ENCODE assay signal across 15 cellular contexts in genomic region chr6:51813904-51814303, GRCh38.
DNase-seq lines count a peak whose midpoint lies in the region; ATAC-seq and TF ChIP-seq lines count a peak whose summit lies in the region.
"Had no signal": no experiment of that assay in that cellular context is flagged by ENCODE, and none has a peak within 500 bp of the region (broad histone marks: within the 10 kb centered on the region; RNA-seq: fewer than 3 reads in every experiment).

No MANE protein-coding gene starts in this region.

- H3F3A ChIP-seq in neural progenitor cell (ENCODE audit: low read depth): no peaks in the 10 kb centered on the region

- H3K27ac Mint-ChIP-seq in H9 (peak overlapping the region in 2 of 3 experiments; percentile 77 to 88; a peak in 4 of 7 replicates), neural progenitor cell (no peak overlapping the region)
- H3K27ac Mint-ChIP-seq: CD8-positive, alpha-beta T cell had no signal

- peaks cover 11% of the 10 kb centered on the region for H3K27me3 Mint-ChIP-seq in H9 (ENCODE audit: low read depth)
- H3K27me3 Mint-ChIP-seq in neural progenitor cell (ENCODE audit: insufficient read depth, low read depth): peaks cover 2% of the 10 kb centered on the region

- no peak overlapping the region for H2BK12ac ChIP-seq in H9 (ENCODE audit: insufficient read length, low read depth, low read length)

- TF ChIP-seq CTCF in A673 (conservative IDR thresholded peaks at IDR 0.05; ENCODE audit: low read depth, low read length) (no peak), H9 (conservative IDR thresholded peaks at IDR 0.05) (no peak), neural progenitor cell (IDR thresholded peaks at IDR 0.05) (no peak), GM20000 (IDR thresholded peaks at IDR 0.05; ENCODE audit: extremely low read depth, missing control alignments) (no peak)

- H2BK20ac ChIP-seq in H9 (ENCODE audit: low read depth, low read length, poor library complexity, severe bottlenecking): no peak overlapping the region

- no peak overlapping the region for H3K14ac ChIP-seq in H9 (ENCODE audit: insufficient read depth, low read length)

- no peak overlapping the region for H2AFZ ChIP-seq in H9 (ENCODE audit: low read length)
- H2AFZ ChIP-seq in neural progenitor cell (replicated peaks): no peak overlapping the region

- H3K27ac ChIP-seq in A673 (ENCODE audit: low read depth, low read length, poor library complexity, severe bottlenecking): no peak overlapping the region
- H3K27ac ChIP-seq in H9 (ENCODE audit: insufficient read length, low read depth, low read length): no peak overlapping the region
- H3K27ac ChIP-seq in SK-N-MC: peak overlapping the region; percentile 88
- H3K27ac ChIP-seq in neural progenitor cell: no peak overlapping the region
- H3K27ac ChIP-seq: 22Rv1 had no signal

- no peak overlapping the region for H2BK120ac ChIP-seq in H9 (ENCODE audit: low read depth, low read length, poor library complexity, severe bottlenecking)

- ATAC-seq in HG03521 (IDR thresholded peaks at IDR 0.05; ENCODE audit: unreplicated experiment): no peak
- ATAC-seq: CD8-positive, alpha-beta T cell; GM12878; HCT116 had no signal

- no peak overlapping the region for H3K4ac ChIP-seq in H9 (ENCODE audit: low read depth, low read length)

- no peak overlapping the region for H2BK5ac ChIP-seq in H9 (ENCODE audit: insufficient read length, low read length)

- H3K9me3 ChIP-seq in A673 (ENCODE audit: low read depth, low read length, poor library complexity, severe bottlenecking) (no peaks in the 10 kb centered on the region), H9 (ENCODE audit: control insufficient read depth, low read depth, low read length) (no peaks in the 10 kb centered on the region), SK-N-MC (ENCODE audit: low read depth, low read length) (peaks cover 5% of the 10 kb centered on the region; the same call in 1 of the 2 replicates), neural progenitor cell (ENCODE audit: low read depth) (no peaks in the 10 kb centered on the region)
- H3K9me3 ChIP-seq: Caco-2 had no signal

- DNase-seq in A673 (ENCODE audit: low spot score) (peak; percentile 50), H9 (no peak), SK-N-MC (ENCODE audit: low read depth, low spot score) (peak; percentile 83), neural progenitor cell (ENCODE audit: low spot score) (no peak), GM20000 (ENCODE audit: low spot score) (no peak), foreskin melanocyte (no peak)
- DNase-seq: C1 segment of cervical spinal cord; Caco-2; CD8-positive, alpha-beta T cell; EL; GDM1 had no signal

- no peak overlapping the region for H3K18ac ChIP-seq in H9 (ENCODE audit: insufficient read length, low read depth, low read length)

- H3K4me2 ChIP-seq in H9 (ENCODE audit: insufficient read depth, insufficient read length, low read length): no peak overlapping the region
- peak overlapping the region; percentile 7 for H3K4me2 ChIP-seq in neural progenitor cell

- H3K9ac ChIP-seq in H9 (ENCODE audit: extremely low read depth, insufficient read length, low read length) (no peak overlapping the region), SK-N-MC (ENCODE audit: insufficient read length) (peak overlapping the region; percentile 32), neural progenitor cell (no peak overlapping the region)

- H3K4me3 ChIP-seq in A673 (ENCODE audit: low read depth, low read length, poor library complexity, severe bottlenecking): no peak overlapping the region
- H3K4me3 ChIP-seq in SK-N-MC: peak overlapping the region; percentile 1; the same call in 1 of the 2 replicates
- no peak overlapping the region for H3K4me3 ChIP-seq in neural progenitor cell
- H3K4me3 ChIP-seq: GM12878 had no signal

- no TSS peak for BruUV-seq in A673 (replicated peaks; lab: Mats Ljungman, UMichigan)

- no peak overlapping the region for H3T11ph ChIP-seq in H9 (ENCODE audit: low read length)

- H3K9me3 Mint-ChIP-seq in H9 (peaks cover 3 to 15% of the 10 kb centered on the region in 2 experiments; a peak in 4 of 5 replicates), neural progenitor cell (peaks cover 10% of the 10 kb centered on the region)
- H3K9me3 Mint-ChIP-seq: CD8-positive, alpha-beta T cell had no signal

- no peak overlapping the region for H4K8ac ChIP-seq in H9 (replicated peaks; ENCODE audit: insufficient read length, low read depth, low read length)

- no peaks in the 10 kb centered on the region for H3K79me1 ChIP-seq in H9 (ENCODE audit: insufficient read depth, low read depth, low read length, poor library complexity, severe bottlenecking)

- H4K20me1 ChIP-seq in H9 (ENCODE audit: control insufficient read depth, insufficient read depth, insufficient read length) (no peaks in the 10 kb centered on the region), neural progenitor cell (ENCODE audit: low read depth) (no peaks in the 10 kb centered on the region)

- no peak overlapping the region for H4K91ac ChIP-seq in H9 (ENCODE audit: insufficient read length, low read depth, low read length)

- H2BK15ac ChIP-seq in H9 (ENCODE audit: low read depth, low read length): no peak overlapping the region

- H3K4me1 Mint-ChIP-seq in H9: peaks cover 33 to 38% of the 10 kb centered on the region in 2 experiments
- peaks cover 31% of the 10 kb centered on the region for H3K4me1 Mint-ChIP-seq in neural progenitor cell

- POLR2A ChIA-PET in A673 (lab: Charles Lee; ENCODE audit: low non-redundant PET): no interaction called here

- H3K23ac ChIP-seq in H9 (ENCODE audit: insufficient read length, low read depth, low read length): no peak overlapping the region

- intact Hi-C loops in A673 (cut with micrococcal nuclease; ENCODE audit: unreplicated experiment): no loop called here

- H4K5ac ChIP-seq in H9 (ENCODE audit: insufficient read length, low read depth, low read length): no peak overlapping the region

- no peak overlapping the region for H2AK5ac ChIP-seq in H9 (ENCODE audit: insufficient read length, low read length)

- H3K56ac ChIP-seq in H9 (ENCODE audit: insufficient read length, low read depth, low read length): no peak overlapping the region

- H3K27me3 ChIP-seq in A673 (replicated peaks; ENCODE audit: insufficient read depth, low read depth, low read length, poor library complexity) (no peaks in the 10 kb centered on the region), H9 (ENCODE audit: insufficient read depth, low read length) (no peaks in the 10 kb centered on the region), neural progenitor cell (no peaks in the 10 kb centered on the region)

- H3K36me3 Mint-ChIP-seq in H9 (ENCODE audit: insufficient read depth in 1 of 3, low read depth in 3 of 3) (peaks cover 0 to 7% (median 6%) of the 10 kb centered on the region in 3 experiments; a peak in 5 of 7 replicates), neural progenitor cell (no peaks in the 10 kb centered on the region)
- H3K36me3 Mint-ChIP-seq: CD8-positive, alpha-beta T cell had no signal

- CTCF ChIA-PET in A673 (lab: Charles Lee): no interaction called here

- peaks cover 6% of the 10 kb centered on the region for H3K4me1 ChIP-seq in A673 (ENCODE audit: insufficient read depth, low read length, poor library complexity, severe bottlenecking)
- peaks cover 8% of the 10 kb centered on the region; the same call in 1 of the 2 replicates for H3K4me1 ChIP-seq in H9 (ENCODE audit: insufficient read depth, low read length)
- H3K4me1 ChIP-seq in neural progenitor cell: peaks cover 13% of the 10 kb centered on the region
- H3K4me1 ChIP-seq: Caco-2 had no signal

- H3K36me3 ChIP-seq in A673 (ENCODE audit: insufficient read depth, low read length, poor library complexity, severe bottlenecking) (no peaks in the 10 kb centered on the region), SK-N-MC (ENCODE audit: insufficient read depth, low read length) (peaks cover 9% of the 10 kb centered on the region; the same call in 1 of the 2 replicates), neural progenitor cell (no peaks in the 10 kb centered on the region)

- H3K79me2 ChIP-seq in H9 (ENCODE audit: insufficient read depth, low read length): no peaks in the 10 kb centered on the region
- no peaks in the 10 kb centered on the region for H3K79me2 ChIP-seq in neural progenitor cell (ENCODE audit: low read depth)

- no peaks in the 10 kb centered on the region for H3K23me2 ChIP-seq in H9 (ENCODE audit: insufficient read length, low read depth, low read length, poor library complexity, severe bottlenecking)

- WGBS in H9 (ENCODE audit: extremely low coverage, insufficient read length, low lambda C conversion rate): no CpG with 5 or more reads among the region's 1 CpG

- H3K4me3 Mint-ChIP-seq in H9 (no peak overlapping the region), neural progenitor cell (no peak overlapping the region)
- H3K4me3 Mint-ChIP-seq: CD8-positive, alpha-beta T cell had no signal

Comparison
In these comparisons a context has a peak if more than half of its experiments do, and no peak if none do; other contexts are left out.
1. DNase-seq: peak in A673 (single experiment) and SK-N-MC (single experiment); none in H9 (single experiment), neural progenitor cell (single experiment), GM20000 (single experiment) and foreskin melanocyte (single experiment).